Comparison of ENCODE assay signal across 24 cellular contexts in genomic region chrX:15605233-15605632, GRCh38. TPM values are rescaled to one million over a fixed set of nuclear protein-coding genes. Genes with fewer than 3 reads are reported as not detected.
"Had no signal": no experiment of that assay in that cellular context is flagged by ENCODE, and none has a peak within 500 bp of the region (broad histone marks: within the 10 kb centered on the region; RNA-seq: fewer than 3 reads in every experiment).

No MANE protein-coding gene starts in this region.

- H3K9me3 ChIP-seq: gastrocnemius medialis, neutrophil, pancreas, stomach, testis, tibial artery had no signal

- H3K36me3 ChIP-seq: gastrocnemius medialis, neutrophil, pancreas, stomach, tibial artery had no signal

- H3K4me3 ChIP-seq: gastrocnemius medialis, lung, pancreas, stomach, testis, tibial artery had no signal

- DNase-seq: effector CD8-positive, alpha-beta T cell; endodermal cell; foreskin fibroblast; gastrocnemius medialis; head of caudate nucleus; kidney; naive B cell; pancreas; stimulated activated CD4-positive, alpha-beta T cell treated with anti-CD3 and anti-CD28 coated beads, Interleukin-2, amount 100 ng/mL, for 24 hours; stimulated activated CD4-positive, alpha-beta T cell treated with anti-CD3 and anti-CD28 coated beads, Interleukin-4, amount 100 ng/mL, for 24 hours; stimulated activated naive CD4-positive, alpha-beta T cell treated with Interleukin-2 at 50 U/mL for 16 hours; stomach; testis; tibial artery had no signal

- ATAC-seq: gastrocnemius medialis; natural killer cell treated with Interleukin-12 subunit alpha and Interleukin-12 subunit beta and Interleukin-15 and Interleukin-18, amount 100 ng/mL, for 72 hours; pancreas; sciatic nerve; stimulated activated effector memory CD8-positive, alpha-beta T cell treated with anti-CD3 and anti-CD28 coated beads, Interleukin-12 subunit alpha, Interleukin-12 subunit beta, amount 100 ng/mL, for 72 hours had no signal

- H3K4me1 ChIP-seq: gastrocnemius medialis, testis, tibial artery had no signal

- H3K27ac ChIP-seq: epithelial cell of prostate, gastrocnemius medialis, neutrophil, pancreas, testis, tibial artery had no signal

- H3K27me3 ChIP-seq: testis, tibial artery had no signal

- FAIRE-seq: colon, kidney, pancreas had no signal

RNA-seq across cellular contexts. Expression of gene ACE2, which starts 4.5 kb away (rescaled TPM):
- total RNA-seq: glomerular endothelial cell; mononuclear cell; natural killer cell treated with Interleukin-12 subunit alpha and Interleukin-12 subunit beta and Interleukin-15 and Interleukin-18, amount 100 ng/mL, for 72 hours; neural crest cell; sciatic nerve had no signal

RNA-seq across cellular contexts. Expression of gene CLTRN, which starts 59.4 kb away (rescaled TPM):
- total RNA-seq: natural killer cell treated with Interleukin-12 subunit alpha and Interleukin-12 subunit beta and Interleukin-15 and Interleukin-18, amount 100 ng/mL, for 72 hours had no signal
